ENCODE assay signal across 1 cellular context in the genomic region with DNA sequence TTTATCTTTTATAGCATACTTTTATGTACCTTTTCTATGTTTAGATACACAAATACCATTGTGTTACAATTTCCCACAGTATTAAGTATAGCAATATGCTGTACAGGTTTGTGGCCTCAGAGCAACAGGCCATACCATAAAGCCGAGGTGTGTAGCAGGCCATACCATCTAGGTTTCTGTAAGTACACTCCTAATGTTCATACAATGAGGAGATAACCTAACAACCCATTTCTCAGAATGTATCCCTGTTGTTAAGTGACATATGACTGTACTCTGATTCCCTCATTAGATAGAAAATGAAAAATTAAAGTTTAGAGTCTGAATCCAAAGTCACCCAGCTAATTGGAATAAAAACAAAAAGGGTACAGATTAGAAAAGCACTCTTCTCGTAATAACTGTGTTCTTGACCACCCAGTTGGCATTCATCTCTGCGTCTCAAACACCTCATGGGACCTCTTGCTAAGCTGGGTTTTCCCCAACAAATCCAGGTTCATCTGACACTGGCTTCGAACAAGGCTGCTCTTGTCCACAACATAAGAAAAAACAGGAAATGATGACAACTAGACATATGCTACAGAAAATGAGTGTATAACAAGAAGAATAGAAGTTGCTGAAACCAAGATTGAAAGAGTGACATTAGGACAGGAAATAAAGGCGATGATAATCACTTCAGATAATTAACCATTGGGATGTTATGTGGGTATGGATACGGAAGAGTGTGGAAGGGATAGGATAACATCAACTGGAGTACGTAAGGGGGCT.
TF ChIP-seq lines count a peak whose summit lies in the region.

No MANE protein-coding gene starts in this region.

TF ChIP-seq in IMR-90, 13 proteins besides CTCF, POLR2A, EP300 and RAD21 (continued from another document):
- no peak for TF ChIP-seq USF2 (IDR thresholded peaks at IDR 0.05; ENCODE audit: low read depth, low read length)
- TF ChIP-seq NFE2L2 (IDR thresholded peaks at IDR 0.05; ENCODE audit: low read depth, low read length), result no peak
- TF ChIP-seq MXI1 (IDR thresholded peaks at IDR 0.05; ENCODE audit: borderline replicate concordance, low read depth, low read length), result no peak
- no peak for TF ChIP-seq FOS (IDR thresholded peaks at IDR 0.05; ENCODE audit: low read depth, low read length)
